16 cellular contexts compared by ENCODE assay signal in genomic region chr4:123423819-123424218, GRCh38. TPM values are rescaled to one million over a fixed set of nuclear protein-coding genes. Genes with fewer than 3 reads are reported as not detected.
DNase-seq lines count a peak whose midpoint lies in the region; TF ChIP-seq lines count a peak whose summit lies in the region.
"Had no signal": no experiment of that assay in that cellular context is flagged by ENCODE, and none has a peak within 500 bp of the region (broad histone marks: within the 10 kb centered on the region; RNA-seq: fewer than 3 reads in every experiment).

No MANE protein-coding gene starts in this region.

- H3K79me2 ChIP-seq in osteoblast (ENCODE audit: insufficient read depth, low read length) = no peaks in the 10 kb centered on the region

- H3K36me3 ChIP-seq in osteoblast (ENCODE audit: insufficient read depth, low read length) = no peaks in the 10 kb centered on the region
- H3K36me3 ChIP-seq: Peyer's patch had no signal

- H2AFZ ChIP-seq in osteoblast (ENCODE audit: low read length) = peak overlapping the region; percentile 19

- H3K27me3 ChIP-seq in osteoblast (ENCODE audit: insufficient read depth, low read length) = no peaks in the 10 kb centered on the region
- H3K27me3 ChIP-seq: Peyer's patch had no signal

- H3K4me2 ChIP-seq in osteoblast (ENCODE audit: insufficient read depth, low read length) = no peak overlapping the region

- no peak for TF ChIP-seq CTCF in osteoblast (IDR thresholded peaks at IDR 0.05; ENCODE audit: extremely low read depth, low read depth, low read length)

- peaks cover 10% of the 10 kb centered on the region for H3K9me3 Mint-ChIP-seq in activated naive CD4-positive, alpha-beta T cell treated with anti-CD3 and anti-CD28 coated beads, Interleukin-2, amount 10 ng/mL, durations not matched to agents 7 days and 5 days
- H3K9me3 Mint-ChIP-seq in T-helper 1 cell treated with Interleukin-12 subunit alpha and Interleukin-12 subunit beta and Interleukin-4 antibody, amounts not matched to agents 30 μg/mL and 1 μg/mL, for 36 hours = peaks cover 30% of the 10 kb centered on the region
- H3K9me3 Mint-ChIP-seq in activated T-helper 1 cell treated with anti-CD3 and anti-CD28 coated beads, Interleukin-12 subunit alpha, Interleukin-12 subunit beta, Interleukin-2, Interleukin-4 antibody, amounts not matched to agents 30 ng/mL and 10 ng/mL and 1 ng/mL, durations not matched to agents 14 hours and 24 hours and 36 hours = peaks cover 20% of the 10 kb centered on the region
- H3K9me3 Mint-ChIP-seq: HFFc6 had no signal

- peaks cover 5% of the 10 kb centered on the region for H3K36me3 Mint-ChIP-seq in activated naive CD4-positive, alpha-beta T cell treated with anti-CD3 and anti-CD28 coated beads, Interleukin-2, amount 10 ng/mL, durations not matched to agents 7 days and 5 days
- peaks cover 9% of the 10 kb centered on the region for H3K36me3 Mint-ChIP-seq in T-helper 1 cell treated with Interleukin-12 subunit alpha and Interleukin-12 subunit beta and Interleukin-4 antibody, amounts not matched to agents 30 μg/mL and 1 μg/mL, for 36 hours (ENCODE audit: low read depth)
- H3K36me3 Mint-ChIP-seq in activated T-helper 1 cell treated with anti-CD3 and anti-CD28 coated beads, Interleukin-12 subunit alpha, Interleukin-12 subunit beta, Interleukin-2, Interleukin-4 antibody, amounts not matched to agents 30 ng/mL and 10 ng/mL and 1 ng/mL, durations not matched to agents 14 hours and 24 hours and 36 hours (ENCODE audit: low read depth) = peaks cover 7% of the 10 kb centered on the region

- H3K4me1 ChIP-seq in osteoblast (ENCODE audit: insufficient read depth, low read length) = peaks cover 12% of the 10 kb centered on the region

- no peaks in the 10 kb centered on the region for H3K27me3 Mint-ChIP-seq in activated naive CD4-positive, alpha-beta T cell treated with anti-CD3 and anti-CD28 coated beads, Interleukin-2, amount 10 ng/mL, durations not matched to agents 7 days and 5 days
- no peaks in the 10 kb centered on the region for H3K27me3 Mint-ChIP-seq in T-helper 1 cell treated with Interleukin-12 subunit alpha and Interleukin-12 subunit beta and Interleukin-4 antibody, amounts not matched to agents 30 μg/mL and 1 μg/mL, for 36 hours (ENCODE audit: low read depth)
- no peaks in the 10 kb centered on the region for H3K27me3 Mint-ChIP-seq in activated T-helper 1 cell treated with anti-CD3 and anti-CD28 coated beads, Interleukin-12 subunit alpha, Interleukin-12 subunit beta, Interleukin-2, Interleukin-4 antibody, amounts not matched to agents 30 ng/mL and 10 ng/mL and 1 ng/mL, durations not matched to agents 14 hours and 24 hours and 36 hours (ENCODE audit: insufficient read depth)

- H4K20me1 ChIP-seq in osteoblast (ENCODE audit: insufficient read depth, low read length) = no peaks in the 10 kb centered on the region

- peaks cover 41% of the 10 kb centered on the region for H3K4me1 Mint-ChIP-seq in activated naive CD4-positive, alpha-beta T cell treated with anti-CD3 and anti-CD28 coated beads, Interleukin-2, amount 10 ng/mL, durations not matched to agents 7 days and 5 days
- H3K4me1 Mint-ChIP-seq in T-helper 1 cell treated with Interleukin-12 subunit alpha and Interleukin-12 subunit beta and Interleukin-4 antibody, amounts not matched to agents 30 μg/mL and 1 μg/mL, for 36 hours (ENCODE audit: low read depth) = peaks cover 41% of the 10 kb centered on the region
- peaks cover 49% of the 10 kb centered on the region for H3K4me1 Mint-ChIP-seq in activated T-helper 1 cell treated with anti-CD3 and anti-CD28 coated beads, Interleukin-12 subunit alpha, Interleukin-12 subunit beta, Interleukin-2, Interleukin-4 antibody, amounts not matched to agents 30 ng/mL and 10 ng/mL and 1 ng/mL, durations not matched to agents 14 hours and 24 hours and 36 hours (ENCODE audit: low read depth)

- H3K27ac Mint-ChIP-seq in activated naive CD4-positive, alpha-beta T cell treated with anti-CD3 and anti-CD28 coated beads, Interleukin-2, amount 10 ng/mL, durations not matched to agents 7 days and 5 days = peak overlapping the region; percentile 42
- H3K27ac Mint-ChIP-seq in T-helper 1 cell treated with Interleukin-12 subunit alpha and Interleukin-12 subunit beta and Interleukin-4 antibody, amounts not matched to agents 30 μg/mL and 1 μg/mL, for 36 hours = peak overlapping the region; percentile 13
- H3K27ac Mint-ChIP-seq in activated T-helper 1 cell treated with anti-CD3 and anti-CD28 coated beads, Interleukin-12 subunit alpha, Interleukin-12 subunit beta, Interleukin-2, Interleukin-4 antibody, amounts not matched to agents 30 ng/mL and 10 ng/mL and 1 ng/mL, durations not matched to agents 14 hours and 24 hours and 36 hours = peak overlapping the region; percentile 32
- H3K27ac Mint-ChIP-seq: HFFc6 had no signal

- no peak overlapping the region for H3K4me3 ChIP-seq in osteoblast (ENCODE audit: insufficient read depth, low read length)
- H3K4me3 ChIP-seq: Peyer's patch had no signal

- H3K9me3 ChIP-seq in osteoblast (ENCODE audit: low read depth, low read length) = peaks cover 2% of the 10 kb centered on the region
- H3K9me3 ChIP-seq: Caco-2, Peyer's patch had no signal

- CTCF ChIA-PET in activated naive CD4-positive, alpha-beta T cell treated with anti-CD3 and anti-CD28 coated beads, Interleukin-2, amount 10 ng/mL, durations not matched to agents 7 days and 5 days (lab: Charles Lee) = interaction anchor here (0.7 kb wide), 1 partner anchor 12 kb away, joined by 3 read pairs; no protein-coding TSS in a partner anchor

- DNase-seq in activated naive CD4-positive, alpha-beta T cell treated with anti-CD3 and anti-CD28 coated beads, Interleukin-2, amount 10 ng/mL, durations not matched to agents 7 days and 5 days = no peak
- DNase-seq in activated naive CD4-positive, alpha-beta T cell (lab: John Stamatoyannopoulos, UW) = no peak
- DNase-seq in activated T-helper 1 cell treated with anti-CD3 and anti-CD28 coated beads, Interleukin-12 subunit alpha, Interleukin-12 subunit beta, Interleukin-2, Interleukin-4 antibody, amounts not matched to agents 30 ng/mL and 10 ng/mL and 1 ng/mL, durations not matched to agents 14 hours and 24 hours and 36 hours (ENCODE audit: low spot score) = no peak
- DNase-seq in osteoblast (ENCODE audit: insufficient read length, low spot score, missing footprints) = no peak
- DNase-seq in SIG-M5 treated with dmso at 0.1 percent for 504 hours (lab: John Stamatoyannopoulos, UW; ENCODE audit: unreplicated experiment) = no peak
- DNase-seq in NOMO-1 treated with dmso at 0.1 percent for 144 hours (lab: John Stamatoyannopoulos, UW; ENCODE audit: unreplicated experiment) = no peak
- no peak for DNase-seq in NK-92 treated with Interleukin-12 subunit alpha and Interleukin-12 subunit beta, amount 100 ng/mL, for 24 hours (lab: John Stamatoyannopoulos, UW)
- DNase-seq: Caco-2, DMS53, HFFc6, NCI-H1092 treated with DMSO at 0.1 percent for 48 hours, NCI-H2081 treated with DMSO at 0.1 percent for 48 hours, NCI-H510A treated with DMSO at 0.1 percent for 48 hours, NCI-H82, Peyer's patch had no signal

- intact Hi-C loops in activated T-helper 1 cell treated with anti-CD3 and anti-CD28 coated beads, Interleukin-12 subunit alpha, Interleukin-12 subunit beta, Interleukin-2, Interleukin-4 antibody, amounts not matched to agents 30 ng/mL and 10 ng/mL and 1 ng/mL, durations not matched to agents 14 hours and 24 hours and 36 hours (cut with micrococcal nuclease) = loop anchor here (2.0 to 5.0 kb wide), 3 partner anchors 53 to 502 kb away; partner anchors contain the start of gene NUDT6

- no peak overlapping the region for H3K4me3 Mint-ChIP-seq in activated naive CD4-positive, alpha-beta T cell treated with anti-CD3 and anti-CD28 coated beads, Interleukin-2, amount 10 ng/mL, durations not matched to agents 7 days and 5 days
- H3K4me3 Mint-ChIP-seq in T-helper 1 cell treated with Interleukin-12 subunit alpha and Interleukin-12 subunit beta and Interleukin-4 antibody, amounts not matched to agents 30 μg/mL and 1 μg/mL, for 36 hours = no peak overlapping the region
- H3K4me3 Mint-ChIP-seq in activated T-helper 1 cell treated with anti-CD3 and anti-CD28 coated beads, Interleukin-12 subunit alpha, Interleukin-12 subunit beta, Interleukin-2, Interleukin-4 antibody, amounts not matched to agents 30 ng/mL and 10 ng/mL and 1 ng/mL, durations not matched to agents 14 hours and 24 hours and 36 hours = no peak overlapping the region
- H3K4me3 Mint-ChIP-seq: HFFc6 had no signal

- no peak overlapping the region for H3K27ac ChIP-seq in osteoblast (ENCODE audit: low read depth, low read length)
- H3K27ac ChIP-seq: Peyer's patch had no signal

RNA-seq across cellular contexts. Expression of gene SPRY1, which starts 27.2 kb away (rescaled TPM):
- 47.6 and 49.0 TPM in 2 replicates for total RNA-seq in activated T-helper 1 cell treated with anti-CD3 and anti-CD28 coated beads, Interleukin-12 subunit alpha, Interleukin-12 subunit beta, Interleukin-2, Interleukin-4 antibody, amounts not matched to agents 30 ng/mL and 10 ng/mL and 1 ng/mL, durations not matched to agents 14 hours and 24 hours and 36 hours
- 5.0 and 5.1 TPM in 2 replicates for total RNA-seq in osteoblast
